In genomic region chr17:2190014-2190413, GRCh38 we compare ENCODE assay signal across 15 cellular contexts.
DNase-seq lines count a peak whose midpoint lies in the region; ATAC-seq and TF ChIP-seq lines count a peak whose summit lies in the region.
"Had no signal": no experiment of that assay in that cellular context is flagged by ENCODE, and none has a peak within 500 bp of the region (broad histone marks: within the 10 kb centered on the region; RNA-seq: fewer than 3 reads in every experiment).

No MANE protein-coding gene starts in this region.

- peak overlapping the region; percentile 82 to 98 for H2BK12ac ChIP-seq in mesenchymal stem cell (ENCODE audit: low read length in 2 of 2)

- H3K9me3 ChIP-seq in mesenchymal stem cell (ENCODE audit: control insufficient read depth, low read length) (no peaks in the 10 kb centered on the region), upper lobe of right lung (no peaks in the 10 kb centered on the region)

- POLR2A ChIA-PET in activated CD8-positive, alpha-beta T cell treated with anti-CD3 and anti-CD28 coated beads, Interleukin-2, amount 10 ng/mL, durations not matched to agents 7 days and 5 days (lab: Charles Lee): interaction anchor here (1.0 kb wide), 1 partner anchor 14 kb away, joined by 3 read pairs; no protein-coding TSS in a partner anchor
- POLR2A ChIA-PET in activated CD8-positive, alpha-beta T cell treated with anti-CD3 and anti-CD28 coated beads for 36 hours (lab: Charles Lee): no interaction called here

- no peak overlapping the region for H2BK15ac ChIP-seq in mesenchymal stem cell (ENCODE audit: low read depth, poor library complexity, severe bottlenecking)

- peak overlapping the region; percentile 94 for H4K91ac ChIP-seq in mesenchymal stem cell (ENCODE audit: low read length)

- no peaks in the 10 kb centered on the region for H3K27me3 ChIP-seq in mesenchymal stem cell (ENCODE audit: control insufficient read depth in 1 of 2, insufficient read depth in 1 of 2, low read length in 2 of 2)
- no peaks in the 10 kb centered on the region for H3K27me3 ChIP-seq in upper lobe of right lung

- peak overlapping the region in 1 of 2 experiments; percentile 35 for H3K14ac ChIP-seq in mesenchymal stem cell (ENCODE audit: low read length in 2 of 2)

- no peak for DNase-seq in activated CD8-positive, alpha-beta T cell treated with anti-CD3 and anti-CD28 coated beads, Interleukin-2, amount 10 ng/mL, durations not matched to agents 7 days and 5 days
- DNase-seq in activated CD8-positive, alpha-beta T cell treated with anti-CD3 and anti-CD28 coated beads for 36 hours: no peak
- DNase-seq in epithelial cell of prostate (ENCODE audit: low read depth, low spot score) (no peak), mesenchymal stem cell (no peak), upper lobe of right lung (no peak), iPS-NIHi11 (ENCODE audit: low spot score) (no peak)
- DNase-seq: activated T-cell treated with anti-CD3 and anti-CD28 coated beads for 4 hours; DMS53; NCI-H2171 treated with DMSO at 0.1 percent for 48 hours; RPMI8226; stimulated activated CD4-positive, alpha-beta T cell treated with anti-CD3 and anti-CD28 coated beads, Interleukin-2, amount 100 ng/mL, for 24 hours; stimulated activated naive B cell treated with anti-CD40 and anti-IgM and Interleukin-4, amounts not matched to agents 10 μg/mL and 1 μg/mL and 100 μg/mL, for 72 hours had no signal

- H3K9ac ChIP-seq in mesenchymal stem cell (ENCODE audit: low read length): peak overlapping the region; percentile 31

- peaks cover 66% of the 10 kb centered on the region for H3K36me3 Mint-ChIP-seq in activated CD8-positive, alpha-beta T cell treated with anti-CD3 and anti-CD28 coated beads, Interleukin-2, amount 10 ng/mL, durations not matched to agents 7 days and 5 days (ENCODE audit: low read depth)
- H3K36me3 Mint-ChIP-seq in activated CD8-positive, alpha-beta T cell treated with anti-CD3 and anti-CD28 coated beads for 36 hours (ENCODE audit: low read depth): peaks cover 53% of the 10 kb centered on the region

- H2BK120ac ChIP-seq in mesenchymal stem cell (ENCODE audit: low read depth, low read length): peak overlapping the region; percentile 68

- H3K36me3 ChIP-seq in mesenchymal stem cell (ENCODE audit: control insufficient read depth in 1 of 2, insufficient read depth in 2 of 2, low read depth in 1 of 2, low read length in 2 of 2) (peaks cover 24 to 64% of the 10 kb centered on the region in 2 experiments), upper lobe of right lung (peaks cover 17% of the 10 kb centered on the region)

- no peak overlapping the region for H2BK5ac ChIP-seq in mesenchymal stem cell (ENCODE audit: low read depth, low read length, poor library complexity, severe bottlenecking)

- H3K27me3 Mint-ChIP-seq in activated CD8-positive, alpha-beta T cell treated with anti-CD3 and anti-CD28 coated beads, Interleukin-2, amount 10 ng/mL, durations not matched to agents 7 days and 5 days (ENCODE audit: low read depth): no peaks in the 10 kb centered on the region
- H3K27me3 Mint-ChIP-seq in activated CD8-positive, alpha-beta T cell treated with anti-CD3 and anti-CD28 coated beads for 36 hours: no peaks in the 10 kb centered on the region
- H3K27me3 Mint-ChIP-seq: stimulated activated naive B cell treated with anti-CD40 and anti-IgM and Interleukin-4, amounts not matched to agents 10 μg/mL and 1 μg/mL and 100 μg/mL, for 72 hours had no signal

- intact Hi-C loops in activated CD8-positive, alpha-beta T cell treated with anti-CD3 and anti-CD28 coated beads for 36 hours (cut with micrococcal nuclease): loop anchor here (10.0 kb wide), 1 partner anchor 55 kb away; no protein-coding TSS in a partner anchor
- intact Hi-C loops in upper lobe of right lung (cut with DNase I): no loop called here

- TF ChIP-seq CTCF in activated CD8-positive, alpha-beta T cell treated with anti-CD3 and anti-CD28 coated beads for 36 hours (IDR thresholded peaks at IDR 0.05): no peak
- no peak for TF ChIP-seq CTCF in upper lobe of right lung (IDR thresholded peaks at IDR 0.05)

- 73% methylated on average over 4 of the region's 4 CpGs for WGBS in mesenchymal stem cell

- H3K27ac Mint-ChIP-seq in activated CD8-positive, alpha-beta T cell treated with anti-CD3 and anti-CD28 coated beads, Interleukin-2, amount 10 ng/mL, durations not matched to agents 7 days and 5 days: peak overlapping the region; percentile 18
- H3K27ac Mint-ChIP-seq in activated CD8-positive, alpha-beta T cell treated with anti-CD3 and anti-CD28 coated beads for 36 hours: no peak overlapping the region
- H3K27ac Mint-ChIP-seq: stimulated activated naive B cell treated with anti-CD40 and anti-IgM and Interleukin-4, amounts not matched to agents 10 μg/mL and 1 μg/mL and 100 μg/mL, for 72 hours had no signal

- H3K79me1 ChIP-seq in mesenchymal stem cell (replicated peaks; ENCODE audit: low read length, poor library complexity, severe bottlenecking): peaks cover 29% of the 10 kb centered on the region

- H3K4me1 Mint-ChIP-seq in activated CD8-positive, alpha-beta T cell treated with anti-CD3 and anti-CD28 coated beads, Interleukin-2, amount 10 ng/mL, durations not matched to agents 7 days and 5 days (ENCODE audit: low read depth): peaks cover 74% of the 10 kb centered on the region
- H3K4me1 Mint-ChIP-seq in activated CD8-positive, alpha-beta T cell treated with anti-CD3 and anti-CD28 coated beads for 36 hours (ENCODE audit: low read depth): peaks cover 38% of the 10 kb centered on the region

- H3K9me3 Mint-ChIP-seq in activated CD8-positive, alpha-beta T cell treated with anti-CD3 and anti-CD28 coated beads, Interleukin-2, amount 10 ng/mL, durations not matched to agents 7 days and 5 days (ENCODE audit: insufficient read depth): no peaks in the 10 kb centered on the region
- no peaks in the 10 kb centered on the region for H3K9me3 Mint-ChIP-seq in activated CD8-positive, alpha-beta T cell treated with anti-CD3 and anti-CD28 coated beads for 36 hours
- H3K9me3 Mint-ChIP-seq: stimulated activated naive B cell treated with anti-CD40 and anti-IgM and Interleukin-4, amounts not matched to agents 10 μg/mL and 1 μg/mL and 100 μg/mL, for 72 hours had no signal

- H3K27ac ChIP-seq in epithelial cell of prostate (peak overlapping the region; percentile 15), mesenchymal stem cell (ENCODE audit: low read length, poor library complexity, severe bottlenecking) (no peak overlapping the region), upper lobe of right lung (peak overlapping the region; percentile 55)
- H3K27ac ChIP-seq: VCaP had no signal

- H3K4me3 ChIP-seq in mesenchymal stem cell (ENCODE audit: insufficient read depth in 1 of 2, low read depth in 1 of 2, low read length in 2 of 2) (no peak overlapping the region), upper lobe of right lung (no peak overlapping the region)

- H3K23ac ChIP-seq in mesenchymal stem cell (ENCODE audit: low read length in 2 of 2): no peak overlapping the region

- peak overlapping the region; percentile 66 for H4K8ac ChIP-seq in mesenchymal stem cell (ENCODE audit: low read length)

- peak overlapping the region; percentile 39 to 83 for H3K4ac ChIP-seq in mesenchymal stem cell (ENCODE audit: low read depth in 1 of 2, low read length in 2 of 2)

- H3K18ac ChIP-seq in mesenchymal stem cell (ENCODE audit: low read depth in 1 of 2, low read length in 2 of 2): peak overlapping the region; percentile 55 to 90

- H2AK5ac ChIP-seq in mesenchymal stem cell (ENCODE audit: low read length, severe bottlenecking): no peak overlapping the region

- CTCF ChIA-PET in activated CD8-positive, alpha-beta T cell treated with anti-CD3 and anti-CD28 coated beads, Interleukin-2, amount 10 ng/mL, durations not matched to agents 7 days and 5 days (lab: Charles Lee): interaction anchor here (1.3 to 1.9 kb wide), 3 partner anchors 10 to 226 kb away, joined by 3 to 8 read pairs (median 3); no protein-coding TSS in a partner anchor
- CTCF ChIA-PET in activated CD8-positive, alpha-beta T cell treated with anti-CD3 and anti-CD28 coated beads for 36 hours (lab: Charles Lee): interaction anchor here (0.7 to 1.1 kb wide), 2 partner anchors 9 to 55 kb away, joined by 3 to 6 read pairs; no protein-coding TSS in a partner anchor

- H3K4me2 ChIP-seq in mesenchymal stem cell (ENCODE audit: low read length, poor library complexity, severe bottlenecking): no peak overlapping the region

- H2AFZ ChIP-seq in mesenchymal stem cell (ENCODE audit: low read depth, low read length): no peak overlapping the region

- H3K4me1 ChIP-seq in mesenchymal stem cell (ENCODE audit: control insufficient read depth, insufficient read depth, low read depth, low read length): peaks cover 10% of the 10 kb centered on the region
- peaks cover 46% of the 10 kb centered on the region for H3K4me1 ChIP-seq in upper lobe of right lung

- H3K4me3 Mint-ChIP-seq in activated CD8-positive, alpha-beta T cell treated with anti-CD3 and anti-CD28 coated beads, Interleukin-2, amount 10 ng/mL, durations not matched to agents 7 days and 5 days: no peak overlapping the region
- no peak overlapping the region for H3K4me3 Mint-ChIP-seq in activated CD8-positive, alpha-beta T cell treated with anti-CD3 and anti-CD28 coated beads for 36 hours
- H3K4me3 Mint-ChIP-seq: stimulated activated naive B cell treated with anti-CD40 and anti-IgM and Interleukin-4, amounts not matched to agents 10 μg/mL and 1 μg/mL and 100 μg/mL, for 72 hours had no signal

- no peak for ATAC-seq in activated CD8-positive, alpha-beta T cell treated with anti-CD3 and anti-CD28 coated beads, Interleukin-2, amount 10 ng/mL, durations not matched to agents 7 days and 5 days
- ATAC-seq in activated CD8-positive, alpha-beta T cell treated with anti-CD3 and anti-CD28 coated beads for 36 hours: no peak
- ATAC-seq in upper lobe of right lung: no peak
- ATAC-seq in HG03135 (IDR thresholded peaks at IDR 0.05; ENCODE audit: unreplicated experiment): no peak
- ATAC-seq in HG03039 (IDR thresholded peaks at IDR 0.05; ENCODE audit: unreplicated experiment): no peak
- ATAC-seq: stimulated activated naive B cell treated with anti-CD40 and anti-IgM and Interleukin-4, amounts not matched to agents 10 μg/mL and 1 μg/mL and 100 μg/mL, for 72 hours had no signal
